ENCODE assay signal across 24 cellular contexts in genomic region chr7:36821617-36822016, GRCh38.
"Had no signal": no experiment of that assay in that cellular context is flagged by ENCODE, and none has a peak within 500 bp of the region (broad histone marks: within the 10 kb centered on the region; RNA-seq: fewer than 3 reads in every experiment).

No MANE protein-coding gene starts in this region.

- H3K36me3 ChIP-seq: lower lobe of right lung, neural progenitor cell, neutrophil, ovary, right atrium auricular region, spleen, suprapubic skin, thoracic aorta, tibial artery, upper lobe of right lung had no signal

- H3K27ac Mint-ChIP-seq: mesothelial cell of epicardium; naive B cell; nephron progenitor cell; neural progenitor cell; progenitor cell of endocrine pancreas; stimulated activated effector memory CD8-positive, alpha-beta T cell treated with anti-CD3 and anti-CD28 coated beads, Interleukin-12 subunit alpha, Interleukin-12 subunit beta, amount 100 ng/mL, for 72 hours; stimulated activated naive CD8-positive, alpha-beta T cell treated with anti-CD3 and anti-CD28 coated beads, Interleukin-15, Interleukin-2, amounts not matched to agents 100 ng/mL and 50 ng/mL, for 24 hours had no signal

- H3K27ac ChIP-seq: lower lobe of right lung, neural progenitor cell, neutrophil, ovary, right atrium auricular region, spleen, suprapubic skin, thoracic aorta, tibial artery, upper lobe of right lung had no signal

- H3K4me3 Mint-ChIP-seq: immature natural killer cell; mesothelial cell of epicardium; naive B cell; natural killer cell; nephron progenitor cell; neural progenitor cell; stimulated activated effector memory CD8-positive, alpha-beta T cell treated with anti-CD3 and anti-CD28 coated beads, Interleukin-12 subunit alpha, Interleukin-12 subunit beta, amount 100 ng/mL, for 72 hours; stimulated activated naive CD8-positive, alpha-beta T cell treated with anti-CD3 and anti-CD28 coated beads, Interleukin-15, Interleukin-2, amounts not matched to agents 100 ng/mL and 50 ng/mL, for 24 hours had no signal

- H3K9me3 ChIP-seq: lower lobe of right lung, neutrophil, ovary, right atrium auricular region, spleen, suprapubic skin, thoracic aorta, tibial artery, upper lobe of right lung had no signal

- H3K4me3 ChIP-seq: lower lobe of right lung, neural progenitor cell, ovary, right atrium auricular region, spleen, suprapubic skin, thoracic aorta, tibial artery, upper lobe of right lung had no signal

- DNase-seq: hypothalamus; immature natural killer cell; left ventricle myocardium superior; lower lobe of right lung; mesendoderm; naive B cell; natural killer cell; nephron progenitor cell; ovary; small intestine; spleen; stimulated activated CD4-positive, alpha-beta T cell treated with anti-CD3 and anti-CD28 coated beads, Interleukin-4, amount 100 ng/mL, for 24 hours; stimulated activated naive CD4-positive, alpha-beta T cell; tibial artery; upper lobe of right lung had no signal

- H3K36me3 Mint-ChIP-seq: mesothelial cell of epicardium; naive B cell; neural progenitor cell; stimulated activated effector memory CD8-positive, alpha-beta T cell treated with anti-CD3 and anti-CD28 coated beads, Interleukin-12 subunit alpha, Interleukin-12 subunit beta, amount 100 ng/mL, for 72 hours had no signal

- H3K4me1 Mint-ChIP-seq: mesothelial cell of epicardium; nephron progenitor cell; neural progenitor cell; stimulated activated effector memory CD8-positive, alpha-beta T cell treated with anti-CD3 and anti-CD28 coated beads, Interleukin-12 subunit alpha, Interleukin-12 subunit beta, amount 100 ng/mL, for 72 hours had no signal

- H3K27me3 ChIP-seq: neural progenitor cell, neutrophil, ovary, right atrium auricular region, spleen, suprapubic skin, tibial artery, upper lobe of right lung had no signal

- H3K9me3 Mint-ChIP-seq: naive B cell; natural killer cell; nephron progenitor cell; neural progenitor cell; stimulated activated naive CD8-positive, alpha-beta T cell treated with anti-CD3 and anti-CD28 coated beads, Interleukin-15, Interleukin-2, amounts not matched to agents 100 ng/mL and 50 ng/mL, for 24 hours had no signal

- H3K4me1 ChIP-seq: lower lobe of right lung, neural progenitor cell, right atrium auricular region, spleen, tibial artery, upper lobe of right lung had no signal

- H3K27me3 Mint-ChIP-seq: naive B cell; progenitor cell of endocrine pancreas; stimulated activated naive CD8-positive, alpha-beta T cell treated with anti-CD3 and anti-CD28 coated beads, Interleukin-15, Interleukin-2, amounts not matched to agents 100 ng/mL and 50 ng/mL, for 24 hours had no signal

- ATAC-seq: left ventricle myocardium superior; lower lobe of right lung; natural killer cell; stimulated activated effector memory CD8-positive, alpha-beta T cell treated with anti-CD3 and anti-CD28 coated beads, Interleukin-12 subunit alpha, Interleukin-12 subunit beta, amount 100 ng/mL, for 72 hours; upper lobe of right lung had no signal
